Comparison of ENCODE assay signal across 12 cellular contexts in the genomic region with DNA sequence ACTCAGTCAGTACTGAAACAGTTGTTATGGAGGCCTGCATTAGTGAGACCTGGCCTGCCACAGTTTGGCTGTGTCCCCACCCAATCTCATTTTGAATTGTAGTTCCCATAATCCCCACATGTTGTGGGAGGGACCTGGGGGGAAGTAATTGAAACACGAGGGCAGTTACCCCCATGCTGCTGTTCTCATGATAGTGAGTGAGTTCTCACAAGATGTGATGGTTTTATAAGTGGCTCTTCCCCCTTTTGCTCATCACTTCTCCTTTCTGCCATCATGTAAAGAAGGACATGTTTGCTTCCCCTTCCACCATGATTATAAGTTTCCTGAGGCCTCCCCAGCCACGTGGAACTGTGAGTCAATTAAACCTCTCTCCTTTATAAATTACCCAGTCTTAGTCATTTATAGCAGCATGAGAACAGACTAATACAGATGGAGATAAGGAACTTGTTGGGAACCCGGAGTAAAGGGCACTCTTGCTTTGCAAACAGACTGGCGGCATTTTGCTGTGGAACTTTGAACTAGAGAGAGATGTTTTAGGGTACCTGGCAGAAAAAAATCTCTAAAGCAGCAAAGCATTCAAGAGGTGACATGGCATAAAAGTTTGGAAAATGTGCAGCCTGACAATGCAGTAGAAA. TPM values are rescaled to one million over a fixed set of nuclear protein-coding genes. Genes with fewer than 3 reads are reported as not detected.
"Had no signal": no experiment of that assay in that cellular context is flagged by ENCODE, and none has a peak within 500 bp of the region (broad histone marks: within the 10 kb centered on the region; RNA-seq: fewer than 3 reads in every experiment).

No MANE protein-coding gene starts in this region.

RNA-seq across cellular contexts. Expression of a gene that starts 14.1 kb away (rescaled TPM):
- total RNA-seq: activated CD8-positive, alpha-beta T cell treated with anti-CD3 and anti-CD28 coated beads for 36 hours; activated naive CD4-positive, alpha-beta T cell treated with anti-CD3 and anti-CD28 coated beads, Interleukin-2, amount 50 U/mL, for 72 hours; activated T-cell treated with anti-CD3 and anti-CD28 coated beads, Interleukin-2, amount 50 U/mL, for 4 hours; colonic mucosa; esophagus muscularis mucosa; left ventricle myocardium superior; osteoblast; prostate gland; smooth muscle cell; T-helper 17 cell; thoracic aorta; WTC11 had no signal
- polyA plus RNA-seq: smooth muscle cell had no signal
